Comparison of ENCODE assay signal across 9 cellular contexts in genomic region chr15:91522609-91523332, GRCh38.
DNase-seq lines count a peak whose midpoint lies in the region; ATAC-seq and TF ChIP-seq lines count a peak whose summit lies in the region.
"Had no signal": no experiment of that assay in that cellular context is flagged by ENCODE, and none has a peak within 500 bp of the region (broad histone marks: within the 10 kb centered on the region; RNA-seq: fewer than 3 reads in every experiment).

No MANE protein-coding gene starts in this region.

- no peaks in the 10 kb centered on the region for H3K36me3 ChIP-seq in RWPE2 (ENCODE audit: low read depth)
- H3K36me3 ChIP-seq in stomach: no peaks in the 10 kb centered on the region
- H3K36me3 ChIP-seq in vagina: no peaks in the 10 kb centered on the region
- H3K36me3 ChIP-seq: spleen had no signal

- intact Hi-C loops in stomach (cut with DNase I; ENCODE audit: low total_unique reads): no loop called here
- intact Hi-C loops in activated CD4-positive, alpha-beta memory T cell treated with anti-CD3 and anti-CD28 coated beads for 36 hours (cut with micrococcal nuclease): loop anchor here (1.0 to 5.0 kb wide), 3 partner anchors 52 to 219 kb away; no protein-coding TSS in a partner anchor
- intact Hi-C loops in vagina (cut with DNase I): no loop called here

- TF ChIP-seq CTCF in RWPE2 (IDR thresholded peaks at IDR 0.05; ENCODE audit: poor library complexity, severe bottlenecking): peak; percentile 89
- TF ChIP-seq CTCF in fibroblast of villous mesenchyme (IDR thresholded peaks at IDR 0.05; ENCODE audit: insufficient read depth, low read depth, low read length): peak; percentile 18
- peak in 4 of 7 experiments; percentile 5 to 57 (median 44) for TF ChIP-seq CTCF in stomach (IDR thresholded peaks at IDR 0.05)
- TF ChIP-seq CTCF in vagina (IDR thresholded peaks at IDR 0.05): no peak

- H3K27me3 ChIP-seq in RWPE2 (ENCODE audit: insufficient read depth, poor library complexity, severe bottlenecking) (no peaks in the 10 kb centered on the region), stomach (no peaks in the 10 kb centered on the region), vagina (no peaks in the 10 kb centered on the region)

- peaks cover 7% of the 10 kb centered on the region for H3K27me3 Mint-ChIP-seq in activated CD4-positive, alpha-beta T cell treated with anti-CD3 and anti-CD28 coated beads, Interleukin-2, amount 10 ng/mL, durations not matched to agents 7 days and 5 days
- H3K27me3 Mint-ChIP-seq in activated CD4-positive, alpha-beta memory T cell treated with anti-CD3 and anti-CD28 coated beads for 36 hours: no peaks in the 10 kb centered on the region

- H3K9me3 ChIP-seq in RWPE2 (ENCODE audit: severe bottlenecking) (no peaks in the 10 kb centered on the region), stomach (no peaks in the 10 kb centered on the region), vagina (no peaks in the 10 kb centered on the region)
- H3K9me3 ChIP-seq: spleen had no signal

- ATAC-seq in RWPE2 (ENCODE audit: low read depth) (peak; percentile 58; the same call in 2 of the 3 replicates), GM21390 (IDR thresholded peaks at IDR 0.05; ENCODE audit: unreplicated experiment) (no peak)

- WGBS in stomach, 5 donors: 48 to 70% (median 57%) methylated on average over 2 of the region's 2 CpGs

- peaks cover 21% of the 10 kb centered on the region for H3K4me1 Mint-ChIP-seq in activated CD4-positive, alpha-beta T cell treated with anti-CD3 and anti-CD28 coated beads, Interleukin-2, amount 10 ng/mL, durations not matched to agents 7 days and 5 days
- H3K4me1 Mint-ChIP-seq in activated CD4-positive, alpha-beta memory T cell treated with anti-CD3 and anti-CD28 coated beads for 36 hours (ENCODE audit: low read depth): peaks cover 28% of the 10 kb centered on the region

- no peaks in the 10 kb centered on the region for H3K36me3 Mint-ChIP-seq in activated CD4-positive, alpha-beta T cell treated with anti-CD3 and anti-CD28 coated beads, Interleukin-2, amount 10 ng/mL, durations not matched to agents 7 days and 5 days (ENCODE audit: low read depth)
- no peaks in the 10 kb centered on the region for H3K36me3 Mint-ChIP-seq in activated CD4-positive, alpha-beta memory T cell treated with anti-CD3 and anti-CD28 coated beads for 36 hours

- peaks cover 5% of the 10 kb centered on the region for H3K4me1 ChIP-seq in RWPE2 (ENCODE audit: insufficient read depth, poor library complexity, severe bottlenecking)
- H3K4me1 ChIP-seq in stomach: no peaks in the 10 kb centered on the region
- H3K4me1 ChIP-seq in vagina: no peaks in the 10 kb centered on the region
- H3K4me1 ChIP-seq: spleen had no signal

- H3K4me3 Mint-ChIP-seq in activated CD4-positive, alpha-beta T cell treated with anti-CD3 and anti-CD28 coated beads, Interleukin-2, amount 10 ng/mL, durations not matched to agents 7 days and 5 days: no peak overlapping the region
- H3K4me3 Mint-ChIP-seq in activated CD4-positive, alpha-beta memory T cell treated with anti-CD3 and anti-CD28 coated beads for 36 hours: no peak overlapping the region

- peak overlapping the region; percentile 7 for H3K27ac ChIP-seq in RWPE2 (ENCODE audit: poor library complexity, severe bottlenecking)
- no peak overlapping the region for H3K27ac ChIP-seq in stomach
- no peak overlapping the region for H3K27ac ChIP-seq in vagina
- H3K27ac ChIP-seq: spleen had no signal

- no peak for TF ChIP-seq POLR2A in stomach (IDR thresholded peaks at IDR 0.05)
- TF ChIP-seq POLR2A in vagina (IDR thresholded peaks at IDR 0.05): no peak

- no peak for TF ChIP-seq EP300 in stomach (IDR thresholded peaks at IDR 0.05)

- POLR2A ChIA-PET in activated CD4-positive, alpha-beta T cell treated with anti-CD3 and anti-CD28 coated beads, Interleukin-2, amount 10 ng/mL, durations not matched to agents 7 days and 5 days (lab: Charles Lee): no interaction called here
- POLR2A ChIA-PET in activated CD4-positive, alpha-beta memory T cell treated with anti-CD3 and anti-CD28 coated beads for 36 hours (lab: Charles Lee): no interaction called here

- no peak overlapping the region for H3K4me3 ChIP-seq in RWPE2 (ENCODE audit: severe bottlenecking)
- no peak overlapping the region for H3K4me3 ChIP-seq in fibroblast of villous mesenchyme (ENCODE audit: low read depth, low read length)
- no peak overlapping the region for H3K4me3 ChIP-seq in stomach
- H3K4me3 ChIP-seq in vagina: no peak overlapping the region
- H3K4me3 ChIP-seq: spleen had no signal

- no peak overlapping the region for H3K27ac Mint-ChIP-seq in activated CD4-positive, alpha-beta T cell treated with anti-CD3 and anti-CD28 coated beads, Interleukin-2, amount 10 ng/mL, durations not matched to agents 7 days and 5 days
- H3K27ac Mint-ChIP-seq in activated CD4-positive, alpha-beta memory T cell treated with anti-CD3 and anti-CD28 coated beads for 36 hours: no peak overlapping the region

- CTCF ChIA-PET in activated CD4-positive, alpha-beta T cell treated with anti-CD3 and anti-CD28 coated beads, Interleukin-2, amount 10 ng/mL, durations not matched to agents 7 days and 5 days (lab: Charles Lee): no interaction called here
- CTCF ChIA-PET in activated CD4-positive, alpha-beta memory T cell treated with anti-CD3 and anti-CD28 coated beads for 36 hours (lab: Charles Lee): no interaction called here

- peaks cover 2% of the 10 kb centered on the region for H3K9me3 Mint-ChIP-seq in activated CD4-positive, alpha-beta T cell treated with anti-CD3 and anti-CD28 coated beads, Interleukin-2, amount 10 ng/mL, durations not matched to agents 7 days and 5 days
- no peaks in the 10 kb centered on the region for H3K9me3 Mint-ChIP-seq in activated CD4-positive, alpha-beta memory T cell treated with anti-CD3 and anti-CD28 coated beads for 36 hours

- DNase-seq in activated CD4-positive, alpha-beta T cell treated with anti-CD3 and anti-CD28 coated beads, Interleukin-2, amount 10 ng/mL, durations not matched to agents 7 days and 5 days: peak; percentile 18
- no peak for DNase-seq in activated CD4-positive, alpha-beta T cell treated with anti-CD3 and anti-CD28 coated beads, Interleukin-2, amount 50 U/mL, for 48 hours
- DNase-seq in RWPE2 (ENCODE audit: low spot score): no peak
- peak; percentile 8 for DNase-seq in fibroblast of villous mesenchyme (ENCODE audit: low read depth)
- no peak for DNase-seq in stomach
- DNase-seq in activated CD4-positive, alpha-beta memory T cell treated with anti-CD3 and anti-CD28 coated beads for 36 hours: no peak
- DNase-seq in vagina (ENCODE audit: extremely low spot score in 2 of 2): no peak
- DNase-seq: spleen had no signal

Comparison
In these comparisons a context has a peak if more than half of its experiments do, and no peak if none do; other contexts are left out.
1. DNase-seq: peak in activated CD4-positive, alpha-beta T cell treated with anti-CD3 and anti-CD28 coated beads, Interleukin-2, amount 10 ng/mL, durations not matched to agents 7 days and 5 days (single experiment) and fibroblast of villous mesenchyme (single experiment); none in activated CD4-positive, alpha-beta T cell treated with anti-CD3 and anti-CD28 coated beads, Interleukin-2, amount 50 U/mL, for 48 hours (0 of 2), RWPE2 (single experiment), stomach (single experiment), activated CD4-positive, alpha-beta memory T cell treated with anti-CD3 and anti-CD28 coated beads for 36 hours (single experiment) and vagina (0 of 2).
2. CTCF ChIP-seq: peak in RWPE2 (single experiment), fibroblast of villous mesenchyme (single experiment) and stomach (4 of 7); none in vagina (0 of 3).